32 cellular contexts compared by ENCODE assay signal in the genomic region with DNA sequence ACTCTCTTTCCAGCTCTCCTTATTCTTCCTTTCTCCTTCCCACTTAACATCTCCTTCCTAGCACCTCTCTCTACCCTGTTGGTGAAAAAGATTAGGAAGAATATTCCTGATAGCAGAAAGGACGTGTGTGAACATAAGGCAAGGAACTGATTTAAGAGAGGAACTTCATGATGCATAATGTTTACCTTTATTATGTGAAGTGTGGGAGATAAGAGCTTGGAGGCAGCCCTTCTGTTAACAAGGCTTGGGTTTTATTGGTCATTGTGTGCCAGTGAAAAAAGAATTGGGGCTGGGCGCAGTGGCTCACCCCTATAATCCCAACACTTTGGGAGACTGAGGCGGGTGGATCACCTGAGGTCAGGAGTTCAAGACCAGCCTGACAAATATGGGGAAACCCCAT. TPM values are rescaled to one million over a fixed set of nuclear protein-coding genes. Genes with fewer than 3 reads are reported as not detected.
"Had no signal": no experiment of that assay in that cellular context is flagged by ENCODE, and none has a peak within 500 bp of the region (broad histone marks: within the 10 kb centered on the region; RNA-seq: fewer than 3 reads in every experiment).

No MANE protein-coding gene starts in this region.

- H3K27ac ChIP-seq: hepatocyte, lower lobe of right lung, pancreas, psoas muscle, right atrium auricular region, right lobe of liver, tibial nerve, uterus had no signal

- H3K27me3 Mint-ChIP-seq: naive thymus-derived CD4-positive, alpha-beta T cell; natural killer cell treated with Interleukin-12 subunit alpha and Interleukin-12 subunit beta and Interleukin-15 and Interleukin-18, amount 100 ng/mL, for 72 hours; stimulated activated memory B cell treated with anti-CD40 and anti-IgM and Interleukin-4, amounts not matched to agents 10 μg/mL and 1 μg/mL and 100 μg/mL, for 72 hours; stimulated activated naive CD8-positive, alpha-beta T cell treated with anti-CD3 and anti-CD28 coated beads, Interleukin-15, amount 100 ng/mL, for 72 hours; type B pancreatic cell had no signal

- DNase-seq: islet precursor cell; lower lobe of right lung; mammary epithelial cell; mesenchymal stem cell; naive thymus-derived CD4-positive, alpha-beta T cell; nucleus accumbens; pancreas; posterior cingulate gyrus; psoas muscle; right lobe of liver; stimulated activated CD4-positive, alpha-beta T cell treated with anti-CD3 and anti-CD28 coated beads, Interleukin-1b, Interleukin-23, amount 100 ng/mL, for 48 hours; stimulated activated CD4-positive, alpha-beta T cell treated with anti-CD3 and anti-CD28 coated beads, Interleukin-2, amount 100 ng/mL, for 48 hours; stimulated activated CD4-positive, alpha-beta T cell treated with anti-CD3 and anti-CD28 coated beads, Interleukin-4, amount 100 ng/mL, for 4 hours; stimulated activated CD8-positive, alpha-beta memory T cell treated with anti-CD3 and anti-CD28 coated beads, Interleukin-4, amount 100 ng/mL, for 48 hours; stimulated activated naive CD4-positive, alpha-beta T cell treated with Interleukin-2 at 50 U/mL for 16 hours; stimulated activated naive CD8-positive, alpha-beta T cell treated with anti-CD3 and anti-CD28 coated beads, Interleukin-15, amount 100 ng/mL, for 72 hours; substantia nigra; uterus had no signal

- H3K4me1 Mint-ChIP-seq: mesothelial cell of epicardium had no signal

- H3K4me3 Mint-ChIP-seq: mesothelial cell of epicardium; naive thymus-derived CD4-positive, alpha-beta T cell; natural killer cell treated with Interleukin-12 subunit alpha and Interleukin-12 subunit beta and Interleukin-15 and Interleukin-18, amount 100 ng/mL, for 72 hours; stimulated activated memory B cell treated with anti-CD40 and anti-IgM and Interleukin-4, amounts not matched to agents 10 μg/mL and 1 μg/mL and 100 μg/mL, for 72 hours; stimulated activated naive CD8-positive, alpha-beta T cell treated with anti-CD3 and anti-CD28 coated beads, Interleukin-15, amount 100 ng/mL, for 72 hours; type B pancreatic cell had no signal

- H3K36me3 ChIP-seq: pancreas, uterus had no signal

- H3K9me3 Mint-ChIP-seq: mesothelial cell of epicardium; naive thymus-derived CD4-positive, alpha-beta T cell; natural killer cell treated with Interleukin-12 subunit alpha and Interleukin-12 subunit beta and Interleukin-15 and Interleukin-18, amount 100 ng/mL, for 72 hours; stimulated activated memory B cell treated with anti-CD40 and anti-IgM and Interleukin-4, amounts not matched to agents 10 μg/mL and 1 μg/mL and 100 μg/mL, for 72 hours; stimulated activated naive CD8-positive, alpha-beta T cell treated with anti-CD3 and anti-CD28 coated beads, Interleukin-15, amount 100 ng/mL, for 72 hours; type B pancreatic cell had no signal

- H3K4me3 ChIP-seq: hepatocyte, lower lobe of right lung, pancreas, psoas muscle, right atrium auricular region, right lobe of liver, smooth muscle cell, tibial nerve, uterus had no signal

- H3K27ac Mint-ChIP-seq: mesothelial cell of epicardium; stimulated activated memory B cell treated with anti-CD40 and anti-IgM and Interleukin-4, amounts not matched to agents 10 μg/mL and 1 μg/mL and 100 μg/mL, for 72 hours had no signal

- H3K4me1 ChIP-seq: lower lobe of right lung, psoas muscle, right atrium auricular region, right lobe of liver, tibial nerve, uterus had no signal

- ATAC-seq: left lobe of liver; lower lobe of right lung; naive thymus-derived CD4-positive, alpha-beta T cell; natural killer cell treated with Interleukin-12 subunit alpha and Interleukin-12 subunit beta and Interleukin-15 and Interleukin-18, amount 100 ng/mL, for 72 hours; pancreas; psoas muscle; right lobe of liver; stimulated activated memory B cell treated with anti-CD40 and anti-IgM and Interleukin-4, amounts not matched to agents 10 μg/mL and 1 μg/mL and 100 μg/mL, for 72 hours; stimulated activated naive CD8-positive, alpha-beta T cell treated with anti-CD3 and anti-CD28 coated beads, Interleukin-15, amount 100 ng/mL, for 72 hours had no signal

- H3K9me3 ChIP-seq: lower lobe of right lung, pancreas, psoas muscle, right atrium auricular region, right lobe of liver, tibial nerve, uterus had no signal

RNA-seq across cellular contexts. Expression of a gene that starts 34.4 kb away (rescaled TPM):
- total RNA-seq: kidney epithelial cell; left lobe of liver; lower lobe of right lung; mononuclear cell; myocyte; naive thymus-derived CD4-positive, alpha-beta T cell; natural killer cell treated with Interleukin-12 subunit alpha and Interleukin-12 subunit beta and Interleukin-15 and Interleukin-18, amount 100 ng/mL, for 72 hours; osteoblast; psoas muscle; right atrium auricular region; right lobe of liver; skeletal muscle tissue; smooth muscle cell; tibial nerve; uterus had no signal
